Comparison of ENCODE assay signal across 1 cellular context in the genomic region with DNA sequence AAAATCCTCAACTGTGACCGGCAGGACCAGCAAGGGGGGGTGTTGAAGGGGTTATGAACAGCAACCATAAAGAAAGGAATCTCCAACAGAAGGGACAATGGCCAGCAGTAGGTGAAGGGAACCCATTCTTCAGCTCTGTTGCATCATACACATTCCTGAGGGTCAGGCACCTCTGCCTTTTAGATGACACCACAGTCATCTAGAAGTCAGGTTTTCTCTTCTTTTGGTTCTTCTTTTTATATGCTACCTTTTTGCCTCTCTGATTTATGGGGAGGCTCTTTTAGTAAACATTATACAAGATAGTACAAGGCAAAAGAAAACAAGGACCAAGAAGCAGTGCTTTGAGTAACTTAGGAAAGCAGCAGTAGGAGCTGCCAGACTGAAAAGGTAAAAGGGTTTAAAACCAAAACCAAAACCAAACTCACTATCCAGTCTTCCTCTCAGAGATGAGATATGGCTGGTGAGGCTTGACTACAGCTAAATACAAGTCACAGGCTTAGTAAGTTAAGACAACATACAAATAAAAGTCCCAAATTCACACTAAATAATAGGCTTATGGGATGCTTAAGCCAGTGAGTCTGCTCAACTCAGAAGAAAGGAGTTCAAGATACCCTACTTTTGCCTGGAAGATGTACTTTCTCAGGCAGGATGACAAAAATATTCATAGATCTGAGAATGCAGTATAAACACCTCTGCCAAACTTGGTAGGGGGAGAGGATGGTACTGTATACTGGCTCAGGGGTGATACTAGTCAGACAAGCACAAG.
TF ChIP-seq lines count a peak whose summit lies in the region.

No MANE protein-coding gene starts in this region.

TF ChIP-seq in SK-N-SH, 30 proteins besides CTCF, POLR2A, EP300 and RAD21 (continued from another document):
- TF ChIP-seq, protein P1, sequence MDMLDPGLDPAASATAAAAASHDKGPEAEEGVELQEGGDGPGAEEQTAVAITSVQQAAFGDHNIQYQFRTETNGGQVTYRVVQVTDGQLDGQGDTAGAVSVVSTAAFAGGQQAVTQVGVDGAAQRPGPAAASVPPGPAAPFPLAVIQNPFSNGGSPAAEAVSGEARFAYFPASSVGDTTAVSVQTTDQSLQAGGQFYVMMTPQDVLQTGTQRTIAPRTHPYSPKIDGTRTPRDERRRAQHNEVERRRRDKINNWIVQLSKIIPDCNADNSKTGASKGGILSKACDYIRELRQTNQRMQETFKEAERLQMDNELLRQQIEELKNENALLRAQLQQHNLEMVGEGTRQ (IDR thresholded peaks at IDR 0.05; ENCODE audit: borderline replicate concordance, low read depth, low read length) = no peak
- TF ChIP-seq SIN3A (IDR thresholded peaks at IDR 0.05; ENCODE audit: borderline replicate concordance, low read depth, low read length) (no peak), TEAD4 (IDR thresholded peaks at IDR 0.05; ENCODE audit: borderline replicate concordance, insufficient read depth) (no peak), MEF2A (IDR thresholded peaks at IDR 0.05; ENCODE audit: borderline replicate concordance, low read depth) (no peak), RFX5 (IDR thresholded peaks at IDR 0.05; ENCODE audit: low read length) (no peak), ELF1 (IDR thresholded peaks at IDR 0.05) (no peak)
- TF ChIP-seq, protein P2, sequence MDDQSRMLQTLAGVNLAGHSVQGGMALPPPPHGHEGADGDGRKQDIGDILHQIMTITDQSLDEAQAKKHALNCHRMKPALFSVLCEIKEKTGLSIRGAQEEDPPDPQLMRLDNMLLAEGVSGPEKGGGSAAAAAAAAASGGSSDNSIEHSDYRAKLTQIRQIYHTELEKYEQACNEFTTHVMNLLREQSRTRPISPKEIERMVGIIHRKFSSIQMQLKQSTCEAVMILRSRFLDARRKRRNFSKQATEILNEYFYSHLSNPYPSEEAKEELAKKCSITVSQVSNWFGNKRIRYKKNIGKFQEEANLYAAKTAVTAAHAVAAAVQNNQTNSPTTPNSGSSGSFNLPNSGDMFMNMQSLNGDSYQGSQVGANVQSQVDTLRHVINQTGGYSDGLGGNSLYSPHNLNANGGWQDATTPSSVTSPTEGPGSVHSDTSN (IDR thresholded peaks at IDR 0.05) = no peak
TF ChIP-seq in SK-N-SH: peak in this region for 0.
